ENCODE assay signal across 1 cellular context in the genomic region with DNA sequence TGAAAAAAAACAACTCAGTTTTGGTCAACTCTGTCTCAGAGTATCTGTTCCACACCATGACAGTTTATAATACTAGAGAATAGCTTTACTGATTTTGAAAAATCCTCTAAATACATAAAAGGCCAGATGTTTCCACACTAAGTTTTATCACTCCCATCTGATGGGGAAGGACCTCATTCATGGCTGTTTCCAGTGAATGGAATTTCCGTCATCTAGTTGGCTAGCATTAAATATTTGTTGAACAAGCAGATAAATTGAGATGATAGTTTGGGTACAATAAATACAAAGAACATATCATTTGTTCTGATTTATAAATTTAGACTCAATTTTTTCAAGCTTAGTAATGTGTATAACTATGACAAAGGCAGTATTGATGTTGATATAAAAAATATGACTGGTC.
TF ChIP-seq lines count a peak whose summit lies in the region.

No MANE protein-coding gene starts in this region.

TF ChIP-seq in WTC11, 78 proteins besides CTCF, POLR2A, EP300 and RAD21:
- TF ChIP-seq, protein P1, sequence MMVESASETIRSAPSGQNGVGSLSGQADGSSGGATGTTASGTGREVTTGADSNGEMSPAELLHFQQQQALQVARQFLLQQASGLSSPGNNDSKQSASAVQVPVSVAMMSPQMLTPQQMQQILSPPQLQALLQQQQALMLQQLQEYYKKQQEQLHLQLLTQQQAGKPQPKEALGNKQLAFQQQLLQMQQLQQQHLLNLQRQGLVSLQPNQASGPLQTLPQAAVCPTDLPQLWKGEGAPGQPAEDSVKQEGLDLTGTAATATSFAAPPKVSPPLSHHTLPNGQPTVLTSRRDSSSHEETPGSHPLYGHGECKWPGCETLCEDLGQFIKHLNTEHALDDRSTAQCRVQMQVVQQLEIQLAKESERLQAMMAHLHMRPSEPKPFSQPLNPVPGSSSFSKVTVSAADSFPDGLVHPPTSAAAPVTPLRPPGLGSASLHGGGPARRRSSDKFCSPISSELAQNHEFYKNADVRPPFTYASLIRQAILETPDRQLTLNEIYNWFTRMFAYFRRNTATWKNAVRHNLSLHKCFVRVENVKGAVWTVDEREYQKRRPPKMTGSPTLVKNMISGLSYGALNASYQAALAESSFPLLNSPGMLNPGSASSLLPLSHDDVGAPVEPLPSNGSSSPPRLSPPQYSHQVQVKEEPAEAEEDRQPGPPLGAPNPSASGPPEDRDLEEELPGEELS (CRISPR knock-in tag; IDR thresholded peaks at IDR 0.05): no peak
- TF ChIP-seq, protein P2, sequence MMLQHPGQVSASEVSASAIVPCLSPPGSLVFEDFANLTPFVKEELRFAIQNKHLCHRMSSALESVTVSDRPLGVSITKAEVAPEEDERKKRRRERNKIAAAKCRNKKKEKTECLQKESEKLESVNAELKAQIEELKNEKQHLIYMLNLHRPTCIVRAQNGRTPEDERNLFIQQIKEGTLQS (CRISPR knock-in tag; conservative IDR thresholded peaks at IDR 0.05): no peak
- TF ChIP-seq FOXK1 (CRISPR knock-in tag; IDR thresholded peaks at IDR 0.05) (no peak), NR1H2 (CRISPR knock-in tag; IDR thresholded peaks at IDR 0.05) (no peak)
